ENCODE assay signal across 8 cellular contexts in the genomic region with DNA sequence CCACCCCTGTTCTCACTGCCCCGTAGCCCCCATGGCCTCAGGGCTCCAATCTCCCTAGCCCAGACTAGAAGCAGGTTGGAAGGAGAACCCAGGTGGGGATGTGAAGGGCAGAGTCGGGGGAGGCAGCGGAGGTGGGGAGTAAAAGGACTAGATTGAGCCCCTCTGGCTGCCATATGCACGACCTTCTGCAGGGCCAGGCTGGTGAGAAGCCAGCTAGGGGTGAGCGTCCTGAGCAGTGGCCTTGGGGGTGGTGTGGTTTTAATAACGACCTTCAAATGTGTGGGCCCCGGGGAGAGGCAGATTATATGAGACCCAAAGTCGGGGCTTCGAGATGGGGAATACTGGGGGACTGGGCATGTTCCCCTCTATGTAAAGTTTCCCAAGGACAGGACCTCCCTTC.
DNase-seq lines count a peak whose midpoint lies in the region; ATAC-seq and TF ChIP-seq lines count a peak whose summit lies in the region.

No MANE protein-coding gene starts in this region.

- no peaks in the 10 kb centered on the region for H3K27me3 ChIP-seq in suprapubic skin

- no peaks in the 10 kb centered on the region for H3K36me3 ChIP-seq in mesodermal cell (ENCODE audit: control insufficient read depth, insufficient read depth, low read length)
- H3K36me3 ChIP-seq in suprapubic skin = no peaks in the 10 kb centered on the region

- peaks cover 27% of the 10 kb centered on the region for H3K4me1 Mint-ChIP-seq in activated CD4-positive, alpha-beta T cell treated with anti-CD3 and anti-CD28 coated beads, Interleukin-2, amount 10 ng/mL, durations not matched to agents 24 days and 14 days

- H3K27me3 Mint-ChIP-seq in activated CD4-positive, alpha-beta T cell treated with anti-CD3 and anti-CD28 coated beads, Interleukin-2, amount 10 ng/mL, durations not matched to agents 24 days and 14 days = no peaks in the 10 kb centered on the region

- whole genome bisulfite sequencing in mesodermal cell (ENCODE audit: insufficient coverage in 2 of 2), 2 experiments = 80 to 84% methylated on average over 6 to 8 of the region's 9 CpGs
- 63% methylated on average over 6 of the region's 9 CpGs for WGBS in suprapubic skin

- DNase-seq in activated CD4-positive, alpha-beta T cell treated with anti-CD3 and anti-CD28 coated beads, Interleukin-2, amount 10 ng/mL, durations not matched to agents 24 days and 14 days = no peak
- DNase-seq in activated CD4-positive, alpha-beta T cell treated with anti-CD3 and anti-CD28 coated beads, Interleukin-2, amount 50 U/mL, for 4 hours = no peak
- DNase-seq in suprapubic skin (ENCODE audit: low spot score in 2 of 2) = no peak
- DNase-seq in DMS114 treated with DMSO at 0.1 percent for 48 hours (lab: John Stamatoyannopoulos, UW; ENCODE audit: unreplicated experiment) = no peak
- DNase-seq in C1 segment of cervical spinal cord (lab: John Stamatoyannopoulos, UW) = no peak

- H3K4me3 Mint-ChIP-seq in activated CD4-positive, alpha-beta T cell treated with anti-CD3 and anti-CD28 coated beads, Interleukin-2, amount 10 ng/mL, durations not matched to agents 24 days and 14 days = peak overlapping the region; percentile 55

- H3K27ac ChIP-seq in angular gyrus (ENCODE audit: low read depth, low read length) (peak overlapping the region; percentile 96), mesodermal cell (ENCODE audit: low read depth, low read length, severe bottlenecking) (peak overlapping the region; percentile 98), suprapubic skin (peak overlapping the region; percentile 99)

- H3K9me3 Mint-ChIP-seq in activated CD4-positive, alpha-beta T cell treated with anti-CD3 and anti-CD28 coated beads, Interleukin-2, amount 10 ng/mL, durations not matched to agents 24 days and 14 days = no peaks in the 10 kb centered on the region

- no peak for TF ChIP-seq CTCF in suprapubic skin (IDR thresholded peaks at IDR 0.05)

- intact Hi-C loops in activated CD4-positive, alpha-beta T cell treated with anti-CD3 and anti-CD28 coated beads, Interleukin-2, amount 10 ng/mL, durations not matched to agents 24 days and 14 days (cut with micrococcal nuclease) = no loop called here

- H3K9me3 ChIP-seq in mesodermal cell (ENCODE audit: control insufficient read depth, low read length) (no peaks in the 10 kb centered on the region), suprapubic skin (no peaks in the 10 kb centered on the region)

- H3K4me3 ChIP-seq in mesodermal cell (ENCODE audit: extremely low read depth, insufficient read depth, low read length, poor library complexity, severe bottlenecking) = peak overlapping the region; percentile 35
- peak overlapping the region; percentile 76 for H3K4me3 ChIP-seq in suprapubic skin

- TF ChIP-seq EP300 in suprapubic skin (IDR thresholded peaks at IDR 0.05) = no peak

- peaks cover 62% of the 10 kb centered on the region for H3K4me1 ChIP-seq in mesodermal cell (ENCODE audit: control insufficient read depth, insufficient read depth, low read length, poor library complexity, severe bottlenecking)
- peaks cover 65% of the 10 kb centered on the region for H3K4me1 ChIP-seq in suprapubic skin

- H3K27ac Mint-ChIP-seq in activated CD4-positive, alpha-beta T cell treated with anti-CD3 and anti-CD28 coated beads, Interleukin-2, amount 10 ng/mL, durations not matched to agents 24 days and 14 days = peak overlapping the region; percentile 45

- TF ChIP-seq POLR2A in suprapubic skin (IDR thresholded peaks at IDR 0.05) = no peak

- ATAC-seq in HG03280 (IDR thresholded peaks at IDR 0.05; ENCODE audit: unreplicated experiment) = no peak

- H3K36me3 Mint-ChIP-seq in activated CD4-positive, alpha-beta T cell treated with anti-CD3 and anti-CD28 coated beads, Interleukin-2, amount 10 ng/mL, durations not matched to agents 24 days and 14 days (ENCODE audit: low read depth) = no peaks in the 10 kb centered on the region
